6 cellular contexts compared by ENCODE assay signal in the genomic region with DNA sequence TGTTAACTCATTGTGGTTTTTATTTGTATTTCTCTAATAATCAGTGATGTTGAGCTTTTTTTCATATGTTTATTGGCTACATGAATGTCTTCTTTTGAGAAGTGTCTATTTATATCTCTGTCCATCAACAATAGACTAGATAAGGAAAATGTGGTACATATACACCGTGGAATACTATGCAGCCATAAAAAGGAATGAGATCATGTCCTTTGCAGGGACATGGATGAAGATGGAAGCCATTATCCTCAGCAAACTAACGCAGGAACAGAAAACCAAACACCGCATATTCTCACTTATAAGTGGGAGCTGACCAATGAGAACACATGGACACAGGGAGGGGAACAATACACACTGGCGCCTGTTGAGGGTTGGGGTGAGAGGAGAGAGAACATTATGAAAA. TPM values are rescaled to one million over a fixed set of nuclear protein-coding genes. Genes with fewer than 3 reads are reported as not detected.
"Had no signal": no experiment of that assay in that cellular context is flagged by ENCODE, and none has a peak within 500 bp of the region (broad histone marks: within the 10 kb centered on the region; RNA-seq: fewer than 3 reads in every experiment).

No MANE protein-coding gene starts in this region.

RNA-seq across cellular contexts. Expression of gene RANBP3L, which starts 40.0 kb away (rescaled TPM):
- total RNA-seq: GM23248, GM23338, H1, H7, H9, HFFc6 had no signal
- polyA plus RNA-seq: GM23248, GM23338, H1 had no signal
